ENCODE assay signal across 10 cellular contexts in the genomic region with DNA sequence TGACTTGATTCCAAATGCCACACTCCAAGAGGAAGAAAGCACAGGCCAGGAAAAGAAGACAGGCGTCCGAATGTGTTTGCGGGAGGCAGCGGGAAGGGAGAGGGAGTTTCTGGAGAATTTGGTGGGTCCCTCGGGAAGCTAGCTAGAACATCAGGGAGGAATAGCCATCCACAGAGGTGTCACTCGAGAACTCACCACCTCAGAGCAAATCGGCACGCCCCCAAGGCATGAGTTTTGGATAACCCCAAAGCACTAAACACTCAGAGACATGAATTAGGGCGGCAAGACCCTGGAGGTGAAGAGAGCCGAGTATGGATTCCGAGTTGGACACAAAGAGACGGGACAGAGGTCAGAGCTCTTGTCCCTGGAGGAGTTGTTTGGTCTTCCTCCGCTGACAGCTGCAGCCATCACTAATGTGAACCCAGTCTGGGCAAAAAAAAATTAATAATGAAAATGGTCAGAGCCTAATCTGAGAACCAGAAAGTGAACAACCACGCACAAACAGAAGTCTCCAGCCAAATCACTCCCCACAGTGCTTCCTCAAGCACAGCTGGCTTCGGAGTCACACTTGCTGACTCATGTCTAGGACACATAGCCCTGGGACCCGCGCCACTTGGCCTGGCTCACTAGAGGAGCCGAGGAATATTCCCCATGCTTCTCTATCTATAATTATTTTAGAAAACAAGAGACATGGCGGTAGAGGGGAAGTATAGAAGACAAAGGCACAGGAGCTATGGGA.
A peak's percentile ranks its signal among the peaks of the same experiment; 100 is the strongest.
DNase-seq lines count a peak whose midpoint lies in the region; ATAC-seq, FAIRE-seq and TF ChIP-seq lines count a peak whose summit lies in the region.
"Had no signal": no experiment of that assay in that cellular context is flagged by ENCODE, and none has a peak within 500 bp of the region (broad histone marks: within the 10 kb centered on the region; RNA-seq: fewer than 3 reads in every experiment).

No MANE protein-coding gene starts in this region.

- peak; percentile 51 to 59 for DNase-seq in A549 (ENCODE audit: low read depth in 1 of 2, low spot score in 1 of 2)
- DNase-seq in NCI-H82 (lab: John Stamatoyannopoulos, UW): peak; percentile 10
- peak; percentile 91 for DNase-seq in fibroblast of mammary gland (ENCODE audit: low read depth)
- peak; percentile 32 for DNase-seq in neural progenitor cell (ENCODE audit: low spot score)
- DNase-seq in CD8-positive, alpha-beta memory T cell: no peak
- no peak for DNase-seq in GM20000 (ENCODE audit: low spot score)
- DNase-seq in stimulated activated CD4-positive, alpha-beta T cell treated with anti-CD3 and anti-CD28 coated beads, Interleukin-4, amount 100 ng/mL, for 1 hour: no peak
- DNase-seq: stimulated activated CD4-positive, alpha-beta T cell treated with anti-CD3 and anti-CD28 coated beads, Interleukin-12 subunit alpha, Interleukin-12 subunit beta, amount 100 ng/mL, for 4 hours had no signal

- H3K27me3 ChIP-seq in neural progenitor cell: no peaks in the 10 kb centered on the region
- H3K27me3 ChIP-seq in CD8-positive, alpha-beta memory T cell (ENCODE audit: insufficient read depth, low read length, poor library complexity, severe bottlenecking): no peaks in the 10 kb centered on the region

- POLR2A ChIA-PET in A549 (lab: Yijun Ruan, JAX): no interaction called here
- POLR2A ChIA-PET in CD8-positive, alpha-beta memory T cell (lab: Charles Lee): no interaction called here

- WGBS in A549 (ENCODE audit: missing lambda C conversion rate): 73% methylated on average over 19 of the region's 19 CpGs

- no peak for TF ChIP-seq EP300 in A549 (IDR thresholded peaks at IDR 0.05)

- no peak for FAIRE-seq in A549 (lab: Jason Lieb, UNC)
- FAIRE-seq: D721Med had no signal

- H3K9ac ChIP-seq in neural progenitor cell: no peak overlapping the region

- H3K36me3 Mint-ChIP-seq in neural progenitor cell: peaks cover 14% of the 10 kb centered on the region
- peaks cover 0 to 2% (median 0%) of the 10 kb centered on the region in 3 donors for H3K36me3 Mint-ChIP-seq in CD8-positive, alpha-beta memory T cell

- H3K27me3 Mint-ChIP-seq in neural progenitor cell (ENCODE audit: insufficient read depth, low read depth): peaks cover 2% of the 10 kb centered on the region
- H3K27me3 Mint-ChIP-seq in CD8-positive, alpha-beta memory T cell: no peaks in the 10 kb centered on the region

- no peaks in the 10 kb centered on the region for H3K9me3 Mint-ChIP-seq in neural progenitor cell
- peaks cover 0 to 3% (median 2%) of the 10 kb centered on the region in 5 donors for H3K9me3 Mint-ChIP-seq in CD8-positive, alpha-beta memory T cell

- TF ChIP-seq RAD21 in A549 (conservative IDR thresholded peaks at IDR 0.05 in 1 of 2, IDR thresholded peaks at IDR 0.05 in 1 of 2): no peak

- ATAC-seq in A549 (peak; percentile 71 to 83), GM21367 (IDR thresholded peaks at IDR 0.05; ENCODE audit: unreplicated experiment) (no peak)

- TF ChIP-seq POLR2A in A549 (IDR thresholded peaks at IDR 0.05; ENCODE audit: low read length): no peak

- peaks cover 59% of the 10 kb centered on the region for H3K4me1 Mint-ChIP-seq in neural progenitor cell
- no peaks in the 10 kb centered on the region for H3K4me1 Mint-ChIP-seq in CD8-positive, alpha-beta memory T cell

- H3F3A ChIP-seq in neural progenitor cell (ENCODE audit: low read depth): peaks cover 9% of the 10 kb centered on the region

- peaks cover 15% of the 10 kb centered on the region for H4K20me1 ChIP-seq in neural progenitor cell (ENCODE audit: low read depth)

- H3K4me3 ChIP-seq in A549 (0 out of 3 replicates have a peak overlapping the region, but pooled peaks have one; percentile 9), fibroblast of mammary gland (ENCODE audit: control insufficient read depth, low read depth, low read length) (peak overlapping the region; percentile 4), neural progenitor cell (no peak overlapping the region)
- no peak overlapping the region for H3K4me3 ChIP-seq in CD8-positive, alpha-beta memory T cell (ENCODE audit: low read length)

- H3K4me2 ChIP-seq in A549: peak overlapping the region; percentile 81
- no peak overlapping the region for H3K4me2 ChIP-seq in neural progenitor cell

- H3K4me3 Mint-ChIP-seq in neural progenitor cell: no peak overlapping the region
- no peak overlapping the region for H3K4me3 Mint-ChIP-seq in CD8-positive, alpha-beta memory T cell

- H3K27ac Mint-ChIP-seq in neural progenitor cell: peak overlapping the region; percentile 30
- no peak overlapping the region for H3K27ac Mint-ChIP-seq in CD8-positive, alpha-beta memory T cell

- TF ChIP-seq CTCF in A549 (IDR thresholded peaks at IDR 0.05): no peak
- TF ChIP-seq CTCF in fibroblast of mammary gland (conservative IDR thresholded peaks at IDR 0.05; ENCODE audit: control insufficient read depth, insufficient read depth, low read depth, low read length): no peak
- TF ChIP-seq CTCF in neural progenitor cell (IDR thresholded peaks at IDR 0.05): no peak
- TF ChIP-seq CTCF in GM20000 (IDR thresholded peaks at IDR 0.05; ENCODE audit: extremely low read depth, missing control alignments): no peak

- peaks cover 39% of the 10 kb centered on the region for H3K4me1 ChIP-seq in A549
- peaks cover 26% of the 10 kb centered on the region for H3K4me1 ChIP-seq in neural progenitor cell
- no peaks in the 10 kb centered on the region for H3K4me1 ChIP-seq in CD8-positive, alpha-beta memory T cell (ENCODE audit: insufficient read depth, low read length)

- H2AFZ ChIP-seq in neural progenitor cell (replicated peaks): no peak overlapping the region

- peak overlapping the region; percentile 77 to 83 for H3K27ac ChIP-seq in A549
- H3K27ac ChIP-seq in neural progenitor cell: no peak overlapping the region
- H3K27ac ChIP-seq in CD8-positive, alpha-beta memory T cell (ENCODE audit: low read depth, low read length): no peak overlapping the region

- H3K79me2 ChIP-seq in neural progenitor cell (ENCODE audit: low read depth): no peaks in the 10 kb centered on the region

- H3K36me3 ChIP-seq in neural progenitor cell: no peaks in the 10 kb centered on the region
- no peaks in the 10 kb centered on the region for H3K36me3 ChIP-seq in CD8-positive, alpha-beta memory T cell (ENCODE audit: insufficient read depth, low read length)

- CTCF ChIA-PET in A549 (lab: Yijun Ruan, JAX): interaction anchor here (0.6 to 2.9 kb wide), 14 partner anchors 9 to 467 kb away, joined by 3 to 16 read pairs (median 4); no protein-coding TSS in a partner anchor
- CTCF ChIA-PET in CD8-positive, alpha-beta memory T cell (lab: Charles Lee): interaction anchor here (1.8 kb wide), 1 partner anchor 106 kb away, joined by 4 read pairs; no protein-coding TSS in a partner anchor

- no peaks in the 10 kb centered on the region for H3K9me3 ChIP-seq in A549
- no peaks in the 10 kb centered on the region for H3K9me3 ChIP-seq in neural progenitor cell (ENCODE audit: low read depth)
- no peaks in the 10 kb centered on the region for H3K9me3 ChIP-seq in CD8-positive, alpha-beta memory T cell (ENCODE audit: low read length)

TF ChIP-seq in A549, 52 proteins besides CTCF, POLR2A, EP300 and RAD21:
- no peak for TF ChIP-seq MYC (IDR thresholded peaks at IDR 0.05; ENCODE audit: borderline replicate concordance, low read length)
- TF ChIP-seq NR3C1 (IDR thresholded peaks at IDR 0.05): no peak
- TF ChIP-seq JUNB (IDR thresholded peaks at IDR 0.05): peak; percentile 24; the same call in 1 of the 2 replicates
- TF ChIP-seq REST (IDR thresholded peaks at IDR 0.05): no peak
- TF ChIP-seq MAFK (IDR thresholded peaks at IDR 0.05; ENCODE audit: partially characterized antibody): peak; percentile 59
- TF ChIP-seq FOSL2 (IDR thresholded peaks at IDR 0.05): no peak
- TF ChIP-seq FOSL2 (CRISPR knock-in tag; IDR thresholded peaks at IDR 0.05): peak; percentile 44

Comparison
In these comparisons a context has a peak if more than half of its experiments do, and no peak if none do; other contexts are left out.
1. DNase-seq: peak in A549 (2 of 2), NCI-H82 (single experiment), fibroblast of mammary gland (single experiment) and neural progenitor cell (single experiment); none in CD8-positive, alpha-beta memory T cell (0 of 5), GM20000 (single experiment) and stimulated activated CD4-positive, alpha-beta T cell treated with anti-CD3 and anti-CD28 coated beads, Interleukin-4, amount 100 ng/mL, for 1 hour (single experiment).
2. H3K27ac ChIP-seq: peak in A549 (2 of 2); none in neural progenitor cell (single experiment) and CD8-positive, alpha-beta memory T cell (single experiment).
3. H3K4me3 ChIP-seq: peak in A549 (single experiment) and fibroblast of mammary gland (single experiment); none in neural progenitor cell (single experiment) and CD8-positive, alpha-beta memory T cell (single experiment).